In the genomic region with DNA sequence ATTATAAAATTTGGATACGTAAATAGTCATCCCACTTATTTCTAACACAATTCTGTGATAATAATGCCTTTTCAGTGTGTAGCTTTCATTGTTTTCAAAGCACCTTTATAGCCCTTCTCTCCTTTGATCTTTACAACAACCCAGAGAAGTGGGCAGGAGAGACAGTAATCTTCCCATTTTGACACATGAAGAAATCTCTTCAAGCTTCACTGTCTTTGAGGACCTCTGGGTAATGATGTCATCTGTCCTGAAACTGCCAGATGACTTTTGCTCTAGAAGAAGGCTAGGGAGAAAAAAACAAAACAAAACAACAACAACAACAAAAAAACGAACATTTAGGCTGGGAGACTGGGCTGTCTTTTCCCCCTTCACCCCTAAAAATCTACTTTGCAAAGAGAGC, we compare ENCODE assay signal across 13 cellular contexts.
DNase-seq lines count a peak whose midpoint lies in the region; ATAC-seq and TF ChIP-seq lines count a peak whose summit lies in the region.
"Had no signal": no experiment of that assay in that cellular context is flagged by ENCODE, and none has a peak within 500 bp of the region (broad histone marks: within the 10 kb centered on the region; RNA-seq: fewer than 3 reads in every experiment).

No MANE protein-coding gene starts in this region.

- 49 to 56% methylated on average over 2 of the region's 2 CpGs for WGBS in lower leg skin, 2 donors

- peak overlapping the region; percentile 69 for H3K27ac ChIP-seq in epithelial cell of prostate
- H3K27ac ChIP-seq in caudate nucleus (ENCODE audit: low read depth, low read length), result no peak overlapping the region
- H3K27ac ChIP-seq: gastroesophageal sphincter had no signal

- intact Hi-C loops in lower leg skin (cut with DNase I; ENCODE audit: low total_unique reads), result no loop called here

- TF ChIP-seq CTCF in lower leg skin (IDR thresholded peaks at IDR 0.05), result no peak

- ATAC-seq in GM18505 (IDR thresholded peaks at IDR 0.05; ENCODE audit: unreplicated experiment) (peak; percentile 85), GM19468 (IDR thresholded peaks at IDR 0.05; ENCODE audit: extremely low read depth, unreplicated experiment) (peak; percentile 43), HG03039 (IDR thresholded peaks at IDR 0.05; ENCODE audit: unreplicated experiment) (peak; percentile 78)
- ATAC-seq: gastroesophageal sphincter had no signal

- H3K4me3 ChIP-seq in lower leg skin (ENCODE audit: low read depth, poor library complexity, severe bottlenecking), result no peak overlapping the region
- H3K4me3 ChIP-seq: gastroesophageal sphincter, lung had no signal

- DNase-seq in epithelial cell of prostate (ENCODE audit: low read depth, low spot score), result no peak
- DNase-seq in NCI-H510A treated with DMSO at 0.1 percent for 48 hours (lab: John Stamatoyannopoulos, UW), result no peak
- no peak for DNase-seq in caudate nucleus (lab: John Stamatoyannopoulos, UW)
- DNase-seq in lower leg skin (ENCODE audit: low spot score in 2 of 2), result no peak
- no peak for DNase-seq in NCI-H146 treated with DMSO at 0.1 percent for 48 hours (lab: John Stamatoyannopoulos, UW; ENCODE audit: unreplicated experiment)
- DNase-seq: DMS79, NCI-H446 treated with DMSO at 0.1 percent for 48 hours, SIG-M5 had no signal

- TF ChIP-seq POLR2A in GM18505 (IDR thresholded peaks at IDR 0.05; ENCODE audit: borderline replicate concordance, extremely low read depth, insufficient read depth, insufficient read length) (no peak), lower leg skin (IDR thresholded peaks at IDR 0.05) (no peak)
